In genomic region chr6:135347887-135348286, GRCh38 we compare ENCODE assay signal across 26 cellular contexts.
"Had no signal": no experiment of that assay in that cellular context is flagged by ENCODE, and none has a peak within 500 bp of the region (broad histone marks: within the 10 kb centered on the region; RNA-seq: fewer than 3 reads in every experiment).

No MANE protein-coding gene starts in this region.

- DNase-seq: activated B cell treated with CpG ODN at 0.5 μM for 24 hours; activated CD4-positive, alpha-beta T cell treated with anti-CD3 and anti-CD28 coated beads for 48 hours; activated CD4-positive, alpha-beta T cell treated with anti-CD3 and anti-CD28 coated beads, Interleukin-2, amount 50 U/mL, for 1 hour; activated CD4-positive, alpha-beta T cell treated with anti-CD3 and anti-CD28 coated beads, Interleukin-2, amount 50 U/mL, for 48 hours; activated CD8-positive, alpha-beta memory T cell treated with anti-CD3 and anti-CD28 coated beads for 24 hours; activated CD8-positive, alpha-beta T cell treated with anti-CD3 and anti-CD28 coated beads for 36 hours; activated effector memory CD4-positive, alpha-beta T cell treated with Interleukin-2 at 50 U/mL for 16 hours; activated gamma-delta T cell treated with Interleukin-2 at 50 U/mL for 16 hours; activated naive CD4-positive, alpha-beta T cell treated with anti-CD3 and anti-CD28 coated beads, Interleukin-2, amount 50 U/mL, for 16 hours; activated naive CD4-positive, alpha-beta T cell treated with Interleukin-2 at 50 U/mL for 16 hours; activated T-cell treated with anti-CD3 and anti-CD28 coated beads, Interleukin-2, amount 50 U/mL, for 4 hours; amniotic stem cell; anterior cingulate cortex; brain microvascular endothelial cell; dorsolateral prefrontal cortex; effector memory CD4-positive, alpha-beta T cell; endodermal cell; foreskin fibroblast; head of caudate nucleus; hippocampal formation; T1000; WERI-Rb-1 had no signal

- ATAC-seq: activated CD4-positive, CD25-positive, alpha-beta regulatory T cell treated with anti-CD3 and anti-CD28 coated beads, Interleukin-2, amount 50 U/mL, for 24 hours; activated CD8-positive, alpha-beta T cell treated with anti-CD3 and anti-CD28 coated beads for 36 hours; activated T-cell treated with anti-CD3 and anti-CD28 coated beads, Interleukin-2, amount 50 U/mL, for 4 hours; activated T-helper 17 cell treated with anti-CD3 and anti-CD28 coated beads, Interleukin-2, amount 50 U/mL, for 72 hours; esophagus mucosa had no signal

- H3K27ac ChIP-seq: brain microvascular endothelial cell, coronary artery, dorsolateral prefrontal cortex, WERI-Rb-1 had no signal

- H3K36me3 ChIP-seq: brain microvascular endothelial cell, WERI-Rb-1 had no signal
